In genomic region chr12:46455648-46456352, GRCh38 we compare ENCODE assay signal across 11 cellular contexts.
DNase-seq lines count a peak whose midpoint lies in the region; ATAC-seq and TF ChIP-seq lines count a peak whose summit lies in the region.
"Had no signal": no experiment of that assay in that cellular context is flagged by ENCODE, and none has a peak within 500 bp of the region (broad histone marks: within the 10 kb centered on the region; RNA-seq: fewer than 3 reads in every experiment).

No MANE protein-coding gene starts in this region.

- no peak overlapping the region for H3K4ac ChIP-seq in neuronal stem cell (ENCODE audit: low read length)

- H3K23ac ChIP-seq in neuronal stem cell (ENCODE audit: low read depth, low read length, poor library complexity): no peak overlapping the region

- POLR2A ChIA-PET in SK-N-SH (lab: Yijun Ruan, JAX): no interaction called here

- H3K4me2 ChIP-seq in SK-N-SH (peak overlapping the region; percentile 22; the same call in 1 of the 2 replicates), osteoblast (ENCODE audit: insufficient read depth, low read length) (no peak overlapping the region), neuronal stem cell (ENCODE audit: insufficient read depth, low read length, poor library complexity, severe bottlenecking) (no peak overlapping the region)

- H3K9me3 Mint-ChIP-seq in activated CD4-positive, alpha-beta T cell treated with anti-CD3 and anti-CD28 coated beads, Interleukin-2, amount 10 ng/mL, durations not matched to agents 24 days and 14 days: no peaks in the 10 kb centered on the region

- peak; percentile 65 for DNase-seq in activated CD4-positive, alpha-beta T cell treated with anti-CD3 and anti-CD28 coated beads, Interleukin-2, amount 10 ng/mL, durations not matched to agents 24 days and 14 days
- DNase-seq in activated CD4-positive, alpha-beta T cell treated with anti-CD3 and anti-CD28 coated beads for 48 hours: no peak
- DNase-seq in SK-N-SH (no peak), esophagus squamous epithelium (lab: John Stamatoyannopoulos, UW) (no peak), osteoblast (ENCODE audit: insufficient read length, low spot score, missing footprints) (no peak), left lobe of liver (ENCODE audit: low spot score) (no peak), neuronal stem cell (ENCODE audit: low spot score) (no peak)
- DNase-seq in stimulated activated naive CD8-positive, alpha-beta T cell treated with anti-CD3 and anti-CD28 coated beads, Interleukin-15, Interleukin-2, amounts not matched to agents 100 U/mL and 50 U/mL, for 24 hours: no peak
- DNase-seq: amygdala, NCI-H2081, T-helper 9 cell had no signal

- no peak overlapping the region for H3K18ac ChIP-seq in neuronal stem cell (ENCODE audit: low read length)

- no peak for TF ChIP-seq EP300 in SK-N-SH (IDR thresholded peaks at IDR 0.05; ENCODE audit: borderline replicate concordance in 1 of 2, low read depth in 1 of 2, low read length in 1 of 2)

- H2BK15ac ChIP-seq in neuronal stem cell (ENCODE audit: low read length): no peak overlapping the region

- WGBS in SK-N-SH (ENCODE audit: low lambda C conversion rate): 29% methylated on average over 1 of the region's 1 CpG
- WGBS in esophagus squamous epithelium, 2 donors: 40 to 45% methylated on average over 1 of the region's 1 CpG
- WGBS in neuronal stem cell (ENCODE audit: extremely low coverage in 2 of 2, insufficient read length in 2 of 2, insufficient replicate concordance in 1 of 2), 2 donors: no CpG with 5 or more reads among the region's 1 CpG

- H3K9me3 ChIP-seq in SK-N-SH (no peaks in the 10 kb centered on the region), esophagus squamous epithelium (no peaks in the 10 kb centered on the region), osteoblast (ENCODE audit: low read depth, low read length) (no peaks in the 10 kb centered on the region), neuronal stem cell (replicated peaks in 1 of 2; ENCODE audit: control insufficient read depth in 2 of 2, insufficient read depth in 1 of 2, low read depth in 1 of 2, low read length in 2 of 2) (peaks cover 0 to 1% of the 10 kb centered on the region in 2 donors)

- H3K4me3 ChIP-seq in SK-N-SH (ENCODE audit: low read depth in 2 of 2, low read length in 1 of 2) (0 out of 4 replicates have a peak overlapping the region, but pooled peaks of 1 of the 2 experiments have one; percentile 11), esophagus squamous epithelium (no peak overlapping the region), osteoblast (ENCODE audit: insufficient read depth, low read length) (no peak overlapping the region), neuronal stem cell (ENCODE audit: low read length in 2 of 2) (no peak overlapping the region)

- intact Hi-C loops in activated CD4-positive, alpha-beta T cell treated with anti-CD3 and anti-CD28 coated beads, Interleukin-2, amount 10 ng/mL, durations not matched to agents 24 days and 14 days (cut with micrococcal nuclease): loop anchor here (5.0 to 10.0 kb wide), 4 partner anchors 152 to 1357 kb away; partner anchors contain the start of gene SCAF11
- intact Hi-C loops in esophagus squamous epithelium (cut with DNase I): no loop called here

- H3K36me3 ChIP-seq in SK-N-SH (replicated peaks in 1 of 2; ENCODE audit: control insufficient read depth in 1 of 2, insufficient read depth in 2 of 2, low read length in 1 of 2): no peaks in the 10 kb centered on the region
- no peaks in the 10 kb centered on the region for H3K36me3 ChIP-seq in esophagus squamous epithelium
- H3K36me3 ChIP-seq in osteoblast (ENCODE audit: insufficient read depth, low read length): no peaks in the 10 kb centered on the region
- no peaks in the 10 kb centered on the region for H3K36me3 ChIP-seq in neuronal stem cell (replicated peaks in 1 of 2; ENCODE audit: control insufficient read depth in 2 of 2, insufficient read depth in 2 of 2, low read length in 2 of 2)

- H3K27ac Mint-ChIP-seq in activated CD4-positive, alpha-beta T cell treated with anti-CD3 and anti-CD28 coated beads, Interleukin-2, amount 10 ng/mL, durations not matched to agents 24 days and 14 days: peak overlapping the region; percentile 86

- TF ChIP-seq CTCF in SK-N-SH (IDR thresholded peaks at IDR 0.05) (no peak), esophagus squamous epithelium (IDR thresholded peaks at IDR 0.05) (no peak), osteoblast (IDR thresholded peaks at IDR 0.05; ENCODE audit: extremely low read depth, low read depth, low read length) (no peak)

- H4K20me1 ChIP-seq in SK-N-SH (ENCODE audit: insufficient read depth) (no peaks in the 10 kb centered on the region), osteoblast (ENCODE audit: insufficient read depth, low read length) (no peaks in the 10 kb centered on the region)

- no peak overlapping the region for H2AK5ac ChIP-seq in neuronal stem cell (ENCODE audit: low read depth, low read length)

- no peak overlapping the region for H3K9ac ChIP-seq in SK-N-SH
- no peak overlapping the region for H3K9ac ChIP-seq in neuronal stem cell (ENCODE audit: low read depth, low read length, poor library complexity)

- no peaks in the 10 kb centered on the region for H3K27me3 Mint-ChIP-seq in activated CD4-positive, alpha-beta T cell treated with anti-CD3 and anti-CD28 coated beads, Interleukin-2, amount 10 ng/mL, durations not matched to agents 24 days and 14 days

- peaks cover 26% of the 10 kb centered on the region for H3F3A ChIP-seq in SK-N-SH (replicated peaks; ENCODE audit: insufficient read depth)

- H3K36me3 Mint-ChIP-seq in activated CD4-positive, alpha-beta T cell treated with anti-CD3 and anti-CD28 coated beads, Interleukin-2, amount 10 ng/mL, durations not matched to agents 24 days and 14 days (ENCODE audit: low read depth): no peaks in the 10 kb centered on the region

- no peak overlapping the region for H3K14ac ChIP-seq in neuronal stem cell (ENCODE audit: low read length)

- H3K79me2 ChIP-seq in SK-N-SH (ENCODE audit: insufficient read depth) (no peaks in the 10 kb centered on the region), osteoblast (ENCODE audit: insufficient read depth, low read length) (no peaks in the 10 kb centered on the region)

- no peak for TF ChIP-seq RAD21 in SK-N-SH (IDR thresholded peaks at IDR 0.05; ENCODE audit: low read length)

- no peaks in the 10 kb centered on the region for H3K79me1 ChIP-seq in neuronal stem cell (ENCODE audit: low read depth, low read length)

- peaks cover 2 to 22% of the 10 kb centered on the region in 2 experiments for H3K4me1 ChIP-seq in SK-N-SH (ENCODE audit: control insufficient read depth in 1 of 2, insufficient read depth in 2 of 2, low read depth in 1 of 2, low read length in 1 of 2)
- peaks cover 9 to 84% (median 20%) of the 10 kb centered on the region in 3 donors for H3K4me1 ChIP-seq in esophagus squamous epithelium
- H3K4me1 ChIP-seq in osteoblast (ENCODE audit: insufficient read depth, low read length): peaks cover 12% of the 10 kb centered on the region
- H3K4me1 ChIP-seq in neuronal stem cell (ENCODE audit: control insufficient read depth in 2 of 2, insufficient read depth in 1 of 2, low read depth in 1 of 2, low read length in 2 of 2): peaks cover 0 to 3% of the 10 kb centered on the region in 2 donors

- H4K8ac ChIP-seq in neuronal stem cell (ENCODE audit: low read depth, low read length): no peak overlapping the region

- no peak overlapping the region for H2BK120ac ChIP-seq in neuronal stem cell (ENCODE audit: low read depth, low read length)

- peak; percentile 38 for ATAC-seq in stimulated activated naive CD8-positive, alpha-beta T cell treated with anti-CD3 and anti-CD28 coated beads, Interleukin-15, Interleukin-2, amounts not matched to agents 100 U/mL and 50 U/mL, for 24 hours
- no peak for ATAC-seq in left lobe of liver

- no peak overlapping the region for H2BK5ac ChIP-seq in neuronal stem cell (ENCODE audit: low read length)

- H2BK12ac ChIP-seq in neuronal stem cell (ENCODE audit: low read length): no peak overlapping the region

- H2AFZ ChIP-seq in SK-N-SH (ENCODE audit: low read depth) (no peak overlapping the region), osteoblast (ENCODE audit: low read length) (no peak overlapping the region), neuronal stem cell (ENCODE audit: low read length) (no peak overlapping the region)

- H3K9me2 ChIP-seq in SK-N-SH: no peaks in the 10 kb centered on the region

- peak overlapping the region; percentile 48 to 50; a peak in 3 of 4 replicates for H3K27ac ChIP-seq in SK-N-SH (ENCODE audit: low read depth in 2 of 2, low read length in 1 of 2)
- H3K27ac ChIP-seq in esophagus squamous epithelium: peak overlapping the region in 3 of 4 donors; percentile 38 to 53 (median 40)
- H3K27ac ChIP-seq in osteoblast (ENCODE audit: low read depth, low read length): no peak overlapping the region
- no peak overlapping the region for H3K27ac ChIP-seq in neuronal stem cell (replicated peaks; ENCODE audit: low read length)

- no peak for TF ChIP-seq POLR2A in esophagus squamous epithelium (IDR thresholded peaks at IDR 0.05)

- H3K4me3 Mint-ChIP-seq in activated CD4-positive, alpha-beta T cell treated with anti-CD3 and anti-CD28 coated beads, Interleukin-2, amount 10 ng/mL, durations not matched to agents 24 days and 14 days: peak overlapping the region; percentile 70

- no peak overlapping the region for H4K91ac ChIP-seq in neuronal stem cell (ENCODE audit: low read depth, low read length, poor library complexity)

- CTCF ChIA-PET in SK-N-SH (lab: Yijun Ruan, JAX): no interaction called here

- no peaks in the 10 kb centered on the region for H3K27me3 ChIP-seq in SK-N-SH (ENCODE audit: insufficient read depth)
- H3K27me3 ChIP-seq in esophagus squamous epithelium: no peaks in the 10 kb centered on the region
- no peaks in the 10 kb centered on the region for H3K27me3 ChIP-seq in osteoblast (ENCODE audit: insufficient read depth, low read length)
- H3K27me3 ChIP-seq in neuronal stem cell (ENCODE audit: control insufficient read depth in 3 of 3, insufficient read depth in 3 of 3, low read depth in 1 of 3, low read length in 3 of 3): no peaks in the 10 kb centered on the region

- peaks cover 63% of the 10 kb centered on the region for H3K4me1 Mint-ChIP-seq in activated CD4-positive, alpha-beta T cell treated with anti-CD3 and anti-CD28 coated beads, Interleukin-2, amount 10 ng/mL, durations not matched to agents 24 days and 14 days

TF ChIP-seq in SK-N-SH, 30 proteins besides CTCF, POLR2A, EP300 and RAD21:
- TF ChIP-seq PBX3 (IDR thresholded peaks at IDR 0.05) (peak; percentile 44; the same call in 1 of the 2 replicates), FOSL2 (IDR thresholded peaks at IDR 0.05; ENCODE audit: borderline replicate concordance, low read depth) (peak; percentile 34; the same call in 1 of the 2 replicates), FOXM1 (IDR thresholded peaks at IDR 0.05; ENCODE audit: low read depth) (no peak)

Comparison
In these comparisons a context has a peak if more than half of its experiments do, and no peak if none do; other contexts are left out.
1. H3K27ac ChIP-seq: peak in SK-N-SH (2 of 2) and esophagus squamous epithelium (3 of 4); none in osteoblast (single experiment) and neuronal stem cell (single experiment).